9 cellular contexts compared by ENCODE assay signal in the genomic region with DNA sequence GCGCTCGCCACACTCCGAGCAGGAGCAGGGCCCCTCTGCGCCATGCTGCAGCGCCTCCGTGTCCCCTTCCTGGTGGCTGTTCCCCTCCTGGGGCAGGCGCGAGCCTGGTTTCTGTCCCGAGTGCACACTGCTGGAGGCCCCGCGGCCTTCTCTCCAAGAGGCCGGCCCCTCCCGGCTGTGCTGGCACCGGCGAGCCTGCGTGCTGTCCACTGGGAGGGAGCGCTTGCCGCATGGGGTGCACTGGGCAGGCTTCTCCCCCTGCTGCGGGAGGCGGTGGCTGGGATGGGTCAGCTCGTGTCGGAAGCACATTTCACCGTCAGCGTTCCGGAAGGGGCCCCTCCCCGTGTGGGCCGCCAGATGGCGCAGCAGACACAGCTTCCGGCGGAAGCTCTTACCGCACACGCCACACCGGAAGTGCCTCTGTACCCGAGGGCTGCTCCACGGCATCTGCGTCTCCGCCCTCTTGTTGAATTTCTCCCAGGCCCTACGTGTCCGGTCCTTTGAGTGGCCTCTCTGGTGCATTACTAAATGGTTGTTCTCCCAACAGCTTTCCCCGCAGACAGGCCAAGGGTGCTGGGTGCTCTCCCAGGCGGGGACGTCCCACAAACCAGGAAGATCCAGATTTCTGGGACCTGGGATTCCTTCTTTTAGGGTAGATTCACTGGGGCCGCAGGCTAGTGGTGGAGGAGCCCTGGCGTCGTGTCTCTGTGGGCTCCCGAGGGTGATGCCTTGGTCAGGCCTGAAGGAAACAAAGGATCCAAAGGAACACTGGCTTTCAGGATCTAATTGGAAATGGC. TPM values are rescaled to one million over a fixed set of nuclear protein-coding genes. Genes with fewer than 3 reads are reported as not detected.
DNase-seq lines count a peak whose midpoint lies in the region; ATAC-seq lines count a peak whose summit lies in the region.
"Had no signal": no experiment of that assay in that cellular context is flagged by ENCODE, and none has a peak within 500 bp of the region (broad histone marks: within the 10 kb centered on the region; RNA-seq: fewer than 3 reads in every experiment).

No MANE protein-coding gene starts in this region.

- no peak overlapping the region for H3K4me3 ChIP-seq in HUES64 (ENCODE audit: low read length)
- H3K4me3 ChIP-seq: pancreas had no signal

- peak overlapping the region; percentile 18; the same call in 1 of the 2 replicates for H3K9ac ChIP-seq in HUES64 (ENCODE audit: low read depth, low read length)

- ATAC-seq in activated T-helper 17 cell treated with anti-CD3 and anti-CD28 coated beads, Interleukin-2, amount 50 U/mL, for 72 hours (replicated peaks): peak; percentile 95
- ATAC-seq in GM21737 (IDR thresholded peaks at IDR 0.05; ENCODE audit: unreplicated experiment) (no peak), GM21576 (IDR thresholded peaks at IDR 0.05; ENCODE audit: unreplicated experiment) (no peak)

- H3K9me3 ChIP-seq in HUES64 (ENCODE audit: insufficient read depth, low read depth, low read length): no peaks in the 10 kb centered on the region
- H3K9me3 ChIP-seq: pancreas had no signal

- H3K4me1 Mint-ChIP-seq in activated T-helper 17 cell treated with anti-CD3 and anti-CD28 coated beads, Interleukin-2, amount 50 U/mL, for 72 hours: no peaks in the 10 kb centered on the region
- H3K4me1 Mint-ChIP-seq in immature natural killer cell: peaks cover 0 to 3% of the 10 kb centered on the region in 2 donors

- DNase-seq in immature natural killer cell: peak; percentile 54 to 69 (median 63)
- peak; percentile 64 for DNase-seq in stimulated activated CD8-positive, alpha-beta memory T cell treated with anti-CD3 and anti-CD28 coated beads, Interleukin-4, amount 100 ng/mL, for 48 hours
- no peak for DNase-seq in GOT3 (lab: John Stamatoyannopoulos, UW)
- DNase-seq in NOMO-1 treated with DMSO at 0.1 percent for 48 hours (lab: John Stamatoyannopoulos, UW; ENCODE audit: unreplicated experiment): no peak

- peak overlapping the region; percentile 51 for H3K27ac ChIP-seq in HUES64 (ENCODE audit: low read depth, low read length)
- H3K27ac ChIP-seq: pancreas had no signal

- H3K36me3 ChIP-seq in HUES64 (ENCODE audit: insufficient read depth, low read length): peaks cover 64% of the 10 kb centered on the region

- H3K36me3 Mint-ChIP-seq in activated T-helper 17 cell treated with anti-CD3 and anti-CD28 coated beads, Interleukin-2, amount 50 U/mL, for 72 hours (ENCODE audit: low read depth): peaks cover 55% of the 10 kb centered on the region
- peaks cover 4 to 26% (median 4%) of the 10 kb centered on the region in 3 donors for H3K36me3 Mint-ChIP-seq in immature natural killer cell

- no peaks in the 10 kb centered on the region for H3K9me3 Mint-ChIP-seq in activated T-helper 17 cell treated with anti-CD3 and anti-CD28 coated beads, Interleukin-2, amount 50 U/mL, for 72 hours
- H3K9me3 Mint-ChIP-seq in immature natural killer cell: no peaks in the 10 kb centered on the region

- peak overlapping the region; percentile 52 for H3K27ac Mint-ChIP-seq in activated T-helper 17 cell treated with anti-CD3 and anti-CD28 coated beads, Interleukin-2, amount 50 U/mL, for 72 hours
- H3K27ac Mint-ChIP-seq in immature natural killer cell: peak overlapping the region; percentile 57 to 86 (median 72)

- H3K4me3 Mint-ChIP-seq in activated T-helper 17 cell treated with anti-CD3 and anti-CD28 coated beads, Interleukin-2, amount 50 U/mL, for 72 hours: peak overlapping the region; percentile 66
- peak overlapping the region in 2 of 5 donors; percentile 3 to 9 for H3K4me3 Mint-ChIP-seq in immature natural killer cell

- no peaks in the 10 kb centered on the region for H3K4me1 ChIP-seq in HUES64 (ENCODE audit: insufficient read depth, low read length)
- H3K4me1 ChIP-seq: pancreas had no signal

- H3K27me3 Mint-ChIP-seq in activated T-helper 17 cell treated with anti-CD3 and anti-CD28 coated beads, Interleukin-2, amount 50 U/mL, for 72 hours: no peaks in the 10 kb centered on the region
- peaks cover 0 to 3% (median 3%) of the 10 kb centered on the region in 3 donors for H3K27me3 Mint-ChIP-seq in immature natural killer cell (ENCODE audit: low read depth in 3 of 3)

- no peaks in the 10 kb centered on the region for H3K27me3 ChIP-seq in HUES64 (ENCODE audit: insufficient read depth, low read length)
- H3K27me3 ChIP-seq: pancreas had no signal

- WGBS in HUES64: 80% methylated on average over 46 of the region's 46 CpGs

RNA-seq across cellular contexts. Expression of a gene that starts 18.7 kb away (rescaled TPM):
- 7.0 TPM for polyA plus RNA-seq in HUES64 (2013, experiment 1 of 2)
- polyA plus RNA-seq in HUES64 (2013, experiment 2 of 2): 7.8 TPM
- total RNA-seq in activated T-helper 17 cell treated with anti-CD3 and anti-CD28 coated beads, Interleukin-2, amount 50 U/mL, for 72 hours: 1 to 10 TPM; 4.9 to 5.7 TPM
- 10 to 100 TPM in 1 of 3 donors, 1 to 10 TPM in 2; 1.1 to 15.8 (median 2.6) TPM for polyA plus RNA-seq in immature natural killer cell

RNA-seq across cellular contexts. Expression of a gene that starts 43.5 kb away (rescaled TPM):
- polyA plus RNA-seq in HUES64 (2013, experiment 1 of 2): 160 TPM
- 160 TPM for polyA plus RNA-seq in HUES64 (2013, experiment 2 of 2)
- total RNA-seq in activated T-helper 17 cell treated with anti-CD3 and anti-CD28 coated beads, Interleukin-2, amount 50 U/mL, for 72 hours: 10 to 100 TPM; 54.2 to 95.7 TPM
- 100 to 1,000 TPM in 2 of 3 donors, 10 to 100 TPM in 1; 84.4 to 160 (median 125) TPM for polyA plus RNA-seq in immature natural killer cell

RNA-seq across cellular contexts. Expression of a gene that starts 54.3 kb away (rescaled TPM):
- 3.5 TPM for polyA plus RNA-seq in HUES64 (2013, experiment 1 of 2)
- polyA plus RNA-seq in HUES64 (2013, experiment 2 of 2): 4.8 TPM
- under 1 TPM; 0.39 to 0.77 TPM for total RNA-seq in activated T-helper 17 cell treated with anti-CD3 and anti-CD28 coated beads, Interleukin-2, amount 50 U/mL, for 72 hours
- polyA plus RNA-seq in immature natural killer cell: 1 to 10 TPM in 1 of 3 donors, under 1 TPM in 1, not detected in 1; 0.20 to 1.9 TPM

Comparison
In these comparisons a context has a peak if more than half of its experiments do, and no peak if none do; other contexts are left out.
1. DNase-seq: peak in immature natural killer cell (3 of 3) and stimulated activated CD8-positive, alpha-beta memory T cell treated with anti-CD3 and anti-CD28 coated beads, Interleukin-4, amount 100 ng/mL, for 48 hours (single experiment); none in GOT3 (single experiment) and NOMO-1 treated with DMSO at 0.1 percent for 48 hours (single experiment).